ENCODE assay signal across 8 cellular contexts in genomic region chr15:88920892-88921435, GRCh38. TPM values are rescaled to one million over a fixed set of nuclear protein-coding genes. Genes with fewer than 3 reads are reported as not detected.
DNase-seq lines count a peak whose midpoint lies in the region; ATAC-seq, FAIRE-seq and TF ChIP-seq lines count a peak whose summit lies in the region.
"Not testable (repeated sequence)": the region's sequence is repeated elsewhere in the genome, so short reads cannot be mapped to it uniquely, and the experiment has no call there.

No MANE protein-coding gene starts in this region.

- not testable (repeated sequence) for TF ChIP-seq CTCF in brain microvascular endothelial cell (IDR thresholded peaks at IDR 0.05; ENCODE audit: low read depth, low read length, missing control alignments)

- ATAC-seq in GM18519 (IDR thresholded peaks at IDR 0.05; ENCODE audit: low FRiP score, unreplicated experiment) (peak; percentile 85), GM21576 (IDR thresholded peaks at IDR 0.05; ENCODE audit: unreplicated experiment) (peak; percentile 80), HG02973 (IDR thresholded peaks at IDR 0.05; ENCODE audit: unreplicated experiment) (peak; percentile 70)

- H3K27me3 Mint-ChIP-seq in activated CD4-positive, alpha-beta T cell treated with anti-CD3 and anti-CD28 coated beads, Interleukin-2, amount 10 ng/mL, durations not matched to agents 7 days and 5 days, result not testable (repeated sequence)

- H3K36me3 ChIP-seq in MG63; brain microvascular endothelial cell (replicated peaks); mesenchymal stem cell (ENCODE audit: control insufficient read depth in 1 of 2, insufficient read depth in 2 of 2, low read depth in 1 of 2, low read length in 2 of 2): not testable (repeated sequence)

- DNase-seq in MG63 (peak; percentile 78), brain microvascular endothelial cell (peak; percentile 85), mesenchymal stem cell (peak; percentile 75)
- not testable (repeated sequence) for DNase-seq in activated CD4-positive, alpha-beta T cell treated with anti-CD3 and anti-CD28 coated beads, Interleukin-2, amount 10 ng/mL, durations not matched to agents 7 days and 5 days; urothelium cell line (ENCODE audit: low spot score)

- H3K23ac ChIP-seq in mesenchymal stem cell (ENCODE audit: low read length in 2 of 2), result not testable (repeated sequence)

- POLR2A ChIA-PET in activated CD4-positive, alpha-beta T cell treated with anti-CD3 and anti-CD28 coated beads, Interleukin-2, amount 10 ng/mL, durations not matched to agents 7 days and 5 days (lab: Charles Lee), result not testable (repeated sequence)

- H3K4me1 Mint-ChIP-seq in activated CD4-positive, alpha-beta T cell treated with anti-CD3 and anti-CD28 coated beads, Interleukin-2, amount 10 ng/mL, durations not matched to agents 7 days and 5 days, result peaks cover 17% of the 10 kb centered on the region

- H3K36me3 Mint-ChIP-seq in activated CD4-positive, alpha-beta T cell treated with anti-CD3 and anti-CD28 coated beads, Interleukin-2, amount 10 ng/mL, durations not matched to agents 7 days and 5 days (ENCODE audit: low read depth), result not testable (repeated sequence)

- H3K4me2 ChIP-seq in mesenchymal stem cell (ENCODE audit: low read length, poor library complexity, severe bottlenecking), result not testable (repeated sequence)

- H2BK15ac ChIP-seq in mesenchymal stem cell (ENCODE audit: low read depth, poor library complexity, severe bottlenecking), result not testable (repeated sequence)

- H3K9me3 ChIP-seq in MG63; mesenchymal stem cell (ENCODE audit: control insufficient read depth, low read length): not testable (repeated sequence)

- peak; percentile 77 for FAIRE-seq in urothelium cell line (lab: Jason Lieb, UNC)

- not testable (repeated sequence) for H3K27me3 ChIP-seq in MG63; brain microvascular endothelial cell (replicated peaks); mesenchymal stem cell (ENCODE audit: control insufficient read depth in 1 of 2, insufficient read depth in 1 of 2, low read length in 2 of 2)

- not testable (repeated sequence) for H3K4me3 Mint-ChIP-seq in activated CD4-positive, alpha-beta T cell treated with anti-CD3 and anti-CD28 coated beads, Interleukin-2, amount 10 ng/mL, durations not matched to agents 7 days and 5 days

- CTCF ChIA-PET in activated CD4-positive, alpha-beta T cell treated with anti-CD3 and anti-CD28 coated beads, Interleukin-2, amount 10 ng/mL, durations not matched to agents 7 days and 5 days (lab: Charles Lee), result interaction anchor here (0.5 to 7.7 kb wide), 9 partner anchors 10 to 984 kb away, joined by 3 to 45 read pairs (median 3); no protein-coding TSS in a partner anchor

- H3K79me1 ChIP-seq in mesenchymal stem cell (replicated peaks; ENCODE audit: low read length, poor library complexity, severe bottlenecking), result not testable (repeated sequence)

- H4K8ac ChIP-seq in mesenchymal stem cell (ENCODE audit: low read length), result not testable (repeated sequence)

- H2AK5ac ChIP-seq in mesenchymal stem cell (ENCODE audit: low read length, severe bottlenecking), result peak overlapping the region; percentile 20

- H4K91ac ChIP-seq in mesenchymal stem cell (ENCODE audit: low read length), result not testable (repeated sequence)

- not testable (repeated sequence) for H3K18ac ChIP-seq in mesenchymal stem cell (ENCODE audit: low read depth in 1 of 2, low read length in 2 of 2)

- H2BK120ac ChIP-seq in mesenchymal stem cell (ENCODE audit: low read depth, low read length), result not testable (repeated sequence)

- H2BK12ac ChIP-seq in mesenchymal stem cell (ENCODE audit: low read length in 2 of 2), result not testable (repeated sequence)

- H3K4me3 ChIP-seq in MG63; brain microvascular endothelial cell (ENCODE audit: low read depth, low read length); mesenchymal stem cell (ENCODE audit: insufficient read depth in 1 of 2, low read depth in 1 of 2, low read length in 2 of 2): not testable (repeated sequence)

- not testable (repeated sequence) for H2AFZ ChIP-seq in mesenchymal stem cell (ENCODE audit: low read depth, low read length)

- not testable (repeated sequence) for H2BK5ac ChIP-seq in mesenchymal stem cell (ENCODE audit: low read depth, low read length, poor library complexity, severe bottlenecking)

- H3K27ac Mint-ChIP-seq in activated CD4-positive, alpha-beta T cell treated with anti-CD3 and anti-CD28 coated beads, Interleukin-2, amount 10 ng/mL, durations not matched to agents 7 days and 5 days, result peak overlapping the region; percentile 19

- not testable (repeated sequence) for H3K14ac ChIP-seq in mesenchymal stem cell (ENCODE audit: low read length in 2 of 2)

- not testable (repeated sequence) for H3K9me3 Mint-ChIP-seq in activated CD4-positive, alpha-beta T cell treated with anti-CD3 and anti-CD28 coated beads, Interleukin-2, amount 10 ng/mL, durations not matched to agents 7 days and 5 days

- peaks cover 15% of the 10 kb centered on the region for H3K4me1 ChIP-seq in mesenchymal stem cell (ENCODE audit: control insufficient read depth, insufficient read depth, low read depth, low read length)

- not testable (repeated sequence) for H3K4ac ChIP-seq in mesenchymal stem cell (ENCODE audit: low read depth in 1 of 2, low read length in 2 of 2)

- in situ Hi-C loops in brain microvascular endothelial cell (cut with HindIII; ENCODE audit: low pct_ligation_motif_present, low sequenced_read_pairs), result loop anchor here (25.0 kb wide), 1 partner anchor 91 kb away; no protein-coding TSS in a partner anchor

- H3K27ac ChIP-seq in brain microvascular endothelial cell, result peak overlapping the region; percentile 74
- peak overlapping the region; percentile 41 for H3K27ac ChIP-seq in mesenchymal stem cell (ENCODE audit: low read length, poor library complexity, severe bottlenecking)

- H3K9ac ChIP-seq in mesenchymal stem cell (ENCODE audit: low read length), result not testable (repeated sequence)

- 63% methylated on average over 7 of the region's 12 CpGs for WGBS in mesenchymal stem cell

RNA-seq across cellular contexts. Expression of gene MFGE8, which starts 7.8 kb away (rescaled TPM):
- 29.5 and 33.5 TPM in 2 replicates for total RNA-seq in MG63 (2014; rRNA removed; shearing (Covaris generic); ENCODE audit: low replicate concordance)
- 10 to 100 TPM; 57.9 to 58.5 TPM for total RNA-seq in activated CD4-positive, alpha-beta T cell treated with anti-CD3 and anti-CD28 coated beads, Interleukin-2, amount 10 ng/mL, durations not matched to agents 7 days and 5 days
- polyA plus RNA-seq in mesenchymal stem cell (2013, experiment 1 of 2), result 160 TPM
- 152 TPM for polyA plus RNA-seq in mesenchymal stem cell (2013, experiment 2 of 2)

RNA-seq across cellular contexts. Expression of gene HAPLN3, which starts 25.6 kb away (rescaled TPM):
- 0.47 and 1.7 TPM in 2 replicates for total RNA-seq in MG63 (2014; rRNA removed; shearing (Covaris generic); ENCODE audit: low replicate concordance)
- total RNA-seq in activated CD4-positive, alpha-beta T cell treated with anti-CD3 and anti-CD28 coated beads, Interleukin-2, amount 10 ng/mL, durations not matched to agents 7 days and 5 days, result 10 to 100 TPM; 75.4 to 86.1 TPM
- 0.98 TPM for polyA plus RNA-seq in mesenchymal stem cell (2013, experiment 1 of 2)
- 1.1 TPM for polyA plus RNA-seq in mesenchymal stem cell (2013, experiment 2 of 2)

Comparison
In these comparisons a context has a peak if more than half of its experiments do, and no peak if none do; other contexts are left out.
1. RNA of gene HAPLN3, which starts 25.6 kb away (total RNA-seq): 75.4 to 86.1 TPM in activated CD4-positive, alpha-beta T cell treated with anti-CD3 and anti-CD28 coated beads, Interleukin-2, amount 10 ng/mL, durations not matched to agents 7 days and 5 days; 0.47 to 1.7 TPM in MG63; every median in the first group is over 10 times any median in the second.
2. Peak in every context shown above with its lines, with median percentiles within 50 percentile points of each other: ATAC-seq.